ENCODE assay signal across 9 cellular contexts in the genomic region with DNA sequence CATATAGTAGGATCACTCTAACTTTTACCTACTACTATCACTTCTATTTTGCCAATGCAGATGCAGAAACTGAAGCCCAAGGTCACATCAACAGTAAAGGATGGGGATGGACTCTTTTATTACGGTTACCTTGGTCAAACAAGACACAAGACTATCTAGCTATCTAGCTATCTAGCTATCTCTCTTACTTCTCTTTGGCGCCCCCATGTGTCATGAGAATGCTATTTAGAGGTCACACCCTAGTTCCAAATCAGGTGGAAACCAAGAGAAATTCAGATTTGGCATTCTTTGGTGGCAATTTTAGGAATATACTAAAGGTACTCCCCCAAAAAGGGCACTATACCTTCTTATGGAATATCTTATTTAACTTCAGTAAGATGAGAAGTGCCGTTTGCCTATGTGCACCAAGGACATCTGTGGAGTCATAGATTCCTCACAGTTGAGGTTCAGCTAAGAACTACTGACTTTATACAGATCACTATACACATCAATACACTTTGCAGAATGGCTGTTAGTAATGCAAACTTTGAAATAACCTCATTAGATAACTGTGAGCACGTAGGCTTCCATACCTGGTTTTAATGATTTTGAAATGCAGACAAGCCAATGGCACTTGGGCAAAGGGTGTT. TPM values are rescaled to one million over a fixed set of nuclear protein-coding genes. Genes with fewer than 3 reads are reported as not detected.
DNase-seq lines count a peak whose midpoint lies in the region; ATAC-seq and TF ChIP-seq lines count a peak whose summit lies in the region.
"Had no signal": no experiment of that assay in that cellular context is flagged by ENCODE, and none has a peak within 500 bp of the region (broad histone marks: within the 10 kb centered on the region; RNA-seq: fewer than 3 reads in every experiment).

No MANE protein-coding gene starts in this region.

- H3K4me3 Mint-ChIP-seq in T-helper 2 cell treated with Interferon-gamma antibody and Interleukin-4, amounts not matched to agents 5 μg/mL and 100 μg/mL, for 36 hours = no peak overlapping the region

- H3K27me3 Mint-ChIP-seq in T-helper 2 cell treated with Interferon-gamma antibody and Interleukin-4, amounts not matched to agents 5 μg/mL and 100 μg/mL, for 36 hours (ENCODE audit: low read depth) = peaks cover 29% of the 10 kb centered on the region

- ATAC-seq in omental fat pad (ENCODE audit: low FRiP score) (no peak), esophagus mucosa (no peak)

- DNase-seq in AG04450 (ENCODE audit: low read depth, low spot score) (no peak), GM10248 (ENCODE audit: extremely low spot score) (peak; percentile 56), LoVo (ENCODE audit: low spot score) (peak; percentile 23), omental fat pad (ENCODE audit: low spot score) (peak; percentile 48), GOT3 (lab: John Stamatoyannopoulos, UW) (no peak)
- peak; percentile 25 for DNase-seq in T-helper 2 cell treated with Interferon-gamma antibody and Interleukin-4, amounts not matched to agents 5 μg/mL and 100 μg/mL, for 36 hours (ENCODE audit: low spot score)
- peak; percentile 10 for DNase-seq in effector CD8-positive, alpha-beta T cell (lab: John Stamatoyannopoulos, UW)

- POLR2A ChIA-PET in AG04450 (lab: Yijun Ruan, JAX) = no interaction called here
- POLR2A ChIA-PET in GM10248 (lab: Yijun Ruan, JAX) = no interaction called here

- CTCF ChIA-PET in AG04450 (lab: Charles Lee) (interaction anchor here (0.6 to 1.4 kb wide), 5 partner anchors 15 to 578 kb away, joined by 3 to 9 read pairs (median 4); no protein-coding TSS in a partner anchor), GM10248 (lab: Yijun Ruan, JAX) (interaction anchor here (0.7 to 4.1 kb wide), 43 partner anchors 8 to 874 kb away, joined by 3 to 65 read pairs (median 4); no protein-coding TSS in a partner anchor)

- no peaks in the 10 kb centered on the region for H3K9me3 Mint-ChIP-seq in T-helper 2 cell treated with Interferon-gamma antibody and Interleukin-4, amounts not matched to agents 5 μg/mL and 100 μg/mL, for 36 hours

- H3K27ac ChIP-seq in AG04450 (ENCODE audit: low read depth, low read length) = no peak overlapping the region

- H3K4me1 Mint-ChIP-seq in T-helper 2 cell treated with Interferon-gamma antibody and Interleukin-4, amounts not matched to agents 5 μg/mL and 100 μg/mL, for 36 hours (ENCODE audit: low read depth) = peaks cover 21% of the 10 kb centered on the region

- no peak overlapping the region for H3K4me3 ChIP-seq in AG04450 (ENCODE audit: low read depth, low read length)

- no peaks in the 10 kb centered on the region for H3K36me3 Mint-ChIP-seq in T-helper 2 cell treated with Interferon-gamma antibody and Interleukin-4, amounts not matched to agents 5 μg/mL and 100 μg/mL, for 36 hours (ENCODE audit: low read depth)

- TF ChIP-seq CTCF in AG04450 (IDR thresholded peaks at IDR 0.05; ENCODE audit: low read depth, low read length) (peak; percentile 33; the same call in 1 of the 2 replicates), GM10248 (IDR thresholded peaks at IDR 0.05; ENCODE audit: control extremely low read depth, extremely low read depth, low read depth, missing control alignments) (peak; percentile 81), omental fat pad (IDR thresholded peaks at IDR 0.05) (no peak)

- H3K27ac Mint-ChIP-seq in T-helper 2 cell treated with Interferon-gamma antibody and Interleukin-4, amounts not matched to agents 5 μg/mL and 100 μg/mL, for 36 hours = no peak overlapping the region

- H3K27me3 ChIP-seq in AG04450 (ENCODE audit: control insufficient read depth, insufficient read depth, low read length) = no peaks in the 10 kb centered on the region

- peaks cover 9% of the 10 kb centered on the region for H3K9me3 ChIP-seq in AG04450 (ENCODE audit: control insufficient read depth, insufficient read depth, low read length)

RNA-seq across cellular contexts. Expression of gene ZNF648, which starts 6.7 kb away (rescaled TPM):
- not detected in 2 replicates for polyA plus RNA-seq in AG04450 (2011; rRNA removed)
- not detected in 2 replicates for polyA minus RNA-seq in AG04450 (2011; rRNA and poly(A)+ RNA removed)
- total RNA-seq in omental fat pad = not detected
- 0.08 TPM for total RNA-seq in esophagus mucosa
- total RNA-seq: mononuclear cell had no signal

Comparison
In these comparisons a context has a peak if more than half of its experiments do, and no peak if none do; other contexts are left out.
1. DNase-seq: peak in GM10248 (single experiment), LoVo (single experiment), T-helper 2 cell treated with Interferon-gamma antibody and Interleukin-4, amounts not matched to agents 5 μg/mL and 100 μg/mL, for 36 hours (single experiment), effector CD8-positive, alpha-beta T cell (single experiment) and omental fat pad (single experiment); none in AG04450 (single experiment) and GOT3 (single experiment).
2. CTCF ChIP-seq: peak in AG04450 (single experiment) and GM10248 (single experiment); none in omental fat pad (0 of 3).